In genomic region chr14:93954900-93955891, GRCh38 we compare ENCODE assay signal across 9 cellular contexts. TPM values are rescaled to one million over a fixed set of nuclear protein-coding genes. Genes with fewer than 3 reads are reported as not detected.
DNase-seq lines count a peak whose midpoint lies in the region; ATAC-seq and TF ChIP-seq lines count a peak whose summit lies in the region.
"Had no signal": no experiment of that assay in that cellular context is flagged by ENCODE, and none has a peak within 500 bp of the region (broad histone marks: within the 10 kb centered on the region; RNA-seq: fewer than 3 reads in every experiment).

No MANE protein-coding gene starts in this region.

- H3K36me3 ChIP-seq in right atrium auricular region: peaks cover 58% of the 10 kb centered on the region
- H3K36me3 ChIP-seq in suprapubic skin: no peaks in the 10 kb centered on the region

- DNase-seq in T-helper 1 cell (peak in 4 of 5 donors; percentile 30 to 86 (median 33)), right atrium auricular region (ENCODE audit: low spot score) (no peak), NCI-H1694 treated with DMSO at 0.1 percent for 48 hours (lab: John Stamatoyannopoulos, UW) (no peak), suprapubic skin (ENCODE audit: low spot score in 2 of 2) (no peak), HT-29 (ENCODE audit: low spot score) (no peak)

- H3K4me3 ChIP-seq in right atrium auricular region: no peak overlapping the region
- H3K4me3 ChIP-seq in suprapubic skin: no peak overlapping the region

- H3K27me3 ChIP-seq in right atrium auricular region (no peaks in the 10 kb centered on the region), suprapubic skin (no peaks in the 10 kb centered on the region)

- ATAC-seq in GM18498 (IDR thresholded peaks at IDR 0.05; ENCODE audit: unreplicated experiment) (peak; percentile 37), HG02623 (IDR thresholded peaks at IDR 0.05; ENCODE audit: unreplicated experiment) (peak; percentile 37), HG02763 (IDR thresholded peaks at IDR 0.05; ENCODE audit: unreplicated experiment) (no peak)

- TF ChIP-seq CTCF in right atrium auricular region (IDR thresholded peaks at IDR 0.05): no peak
- TF ChIP-seq CTCF in suprapubic skin (IDR thresholded peaks at IDR 0.05): no peak

- WGBS in suprapubic skin: 60% methylated on average over 11 of the region's 21 CpGs

- H3K27ac ChIP-seq in right atrium auricular region (peak overlapping the region; percentile 73 to 83), suprapubic skin (no peak overlapping the region)

- TF ChIP-seq POLR2A in suprapubic skin (IDR thresholded peaks at IDR 0.05): no peak

- no peak for TF ChIP-seq EP300 in suprapubic skin (IDR thresholded peaks at IDR 0.05)

- H3K9me3 ChIP-seq in right atrium auricular region: no peaks in the 10 kb centered on the region
- H3K9me3 ChIP-seq in suprapubic skin: no peaks in the 10 kb centered on the region

- H3K4me1 ChIP-seq in right atrium auricular region (peaks cover 0 to 58% of the 10 kb centered on the region in 2 donors), suprapubic skin (peaks cover 8% of the 10 kb centered on the region)

RNA-seq across cellular contexts. Expression of gene ASB2, which starts 21.2 kb away (rescaled TPM):
- total RNA-seq in right atrium auricular region (100 to 1,000 TPM; 115 to 187 TPM), suprapubic skin (1 to 10 TPM in 2 of 4 donors, under 1 TPM in 2; 0.79 to 2.5 (median 0.95) TPM)
- total RNA-seq in HT-29 (2014; rRNA removed; shearing (Covaris generic)): 0.05 and 0.16 TPM in 2 replicates

RNA-seq across cellular contexts. Expression of gene FAM181A, which starts 28.1 kb away (rescaled TPM):
- total RNA-seq in right atrium auricular region: not detected
- total RNA-seq in suprapubic skin: not detected
- not detected in 2 replicates for total RNA-seq in HT-29 (2014; rRNA removed; shearing (Covaris generic))
- total RNA-seq: LHCN-M2 had no signal

RNA-seq across cellular contexts. Expression of gene CCDC197, which starts 41.9 kb away (rescaled TPM):
- not detected for total RNA-seq in right atrium auricular region
- not detected for total RNA-seq in suprapubic skin
- not detected in 2 replicates for total RNA-seq in HT-29 (2014; rRNA removed; shearing (Covaris generic))
- total RNA-seq: LHCN-M2 had no signal

Comparison
In these comparisons a context has a peak if more than half of its experiments do, and no peak if none do; other contexts are left out.
1. DNase-seq: peak in T-helper 1 cell (4 of 5); none in right atrium auricular region (single experiment), NCI-H1694 treated with DMSO at 0.1 percent for 48 hours (single experiment), suprapubic skin (0 of 2) and HT-29 (single experiment).
2. RNA of gene ASB2, which starts 21.2 kb away (total RNA-seq): 115 to 187 TPM in right atrium auricular region; 0.79 to 2.5 TPM in suprapubic skin and 0.05 to 0.16 TPM in HT-29; every median in the first group is over 10 times any median in the second.